In the genomic region with DNA sequence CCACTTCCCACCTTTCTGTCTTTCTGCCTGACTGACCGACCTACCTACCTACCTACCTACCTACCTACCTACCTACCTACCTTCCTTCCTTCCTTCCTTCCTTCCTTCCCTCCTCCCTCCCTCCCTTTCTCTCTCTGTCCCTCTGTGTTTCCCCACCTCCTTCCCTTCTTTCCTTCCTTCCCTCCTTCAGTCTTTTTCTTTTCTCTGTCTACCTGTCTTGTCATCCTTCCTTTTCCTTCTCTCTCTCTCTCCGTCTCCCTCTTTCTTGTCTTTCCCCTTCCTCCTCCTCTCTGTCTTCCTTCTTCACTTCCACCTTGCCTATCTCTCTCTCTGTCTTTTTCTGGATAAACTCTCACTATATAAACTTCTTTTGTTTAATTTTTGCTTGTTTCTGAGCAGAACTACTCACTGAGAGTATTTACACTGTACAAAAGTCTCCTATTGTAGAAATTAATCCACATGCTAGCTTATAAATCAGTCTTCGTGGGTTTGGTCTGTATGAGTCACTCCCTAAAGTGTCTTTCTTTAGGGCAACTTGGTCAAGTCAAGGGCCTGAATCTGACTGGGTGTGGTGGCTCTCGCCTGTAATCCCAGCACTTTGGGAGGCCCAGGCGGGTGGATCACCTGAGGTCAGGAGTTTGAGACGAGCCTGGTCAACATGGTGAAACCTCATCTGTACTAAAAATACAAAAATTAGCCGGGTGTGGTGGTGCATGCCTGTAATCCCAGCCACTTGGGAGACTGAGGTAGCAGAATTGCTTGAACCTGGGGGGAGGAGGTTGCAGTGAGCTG, we compare ENCODE assay signal across 8 cellular contexts.
DNase-seq lines count a peak whose midpoint lies in the region; ATAC-seq, FAIRE-seq and TF ChIP-seq lines count a peak whose summit lies in the region.
"Not testable (repeated sequence)": the region's sequence is repeated elsewhere in the genome, so short reads cannot be mapped to it uniquely, and the experiment has no call there.

No MANE protein-coding gene starts in this region.

- dilution Hi-C loops in endothelial cell of umbilical vein (cut with MboI; ENCODE audit: extremely low pct_ligation_motif_present, low sequenced_read_pairs) = not testable (repeated sequence)

- not testable (repeated sequence) for H3K9me1 ChIP-seq in endothelial cell of umbilical vein (replicated peaks; ENCODE audit: control insufficient read depth, extremely low read depth, insufficient read depth, low read length)

- not testable (repeated sequence) for H3K9ac ChIP-seq in endothelial cell of umbilical vein (replicated peaks; ENCODE audit: extremely low read depth, insufficient read depth, low read length)

- FAIRE-seq in A549 (lab: Jason Lieb, UNC); endothelial cell of umbilical vein (lab: Jason Lieb, UNC): not testable (repeated sequence)

- not testable (repeated sequence) for H3K36me3 Mint-ChIP-seq in activated T-helper 2 cell treated with anti-CD3 and anti-CD28 coated beads, Interferon-gamma antibody, Interleukin-2, Interleukin-4, amounts not matched to agents 10 μg/mL and 5 μg/mL and 100 μg/mL, durations not matched to agents 14 hours and 24 hours and 36 hours (ENCODE audit: low read depth)

- H3K4me2 ChIP-seq in A549; endothelial cell of umbilical vein (ENCODE audit: insufficient read depth, low read length): not testable (repeated sequence)

- CTCF ChIA-PET in A549 (lab: Yijun Ruan, JAX) (interaction anchor here (0.6 to 3.1 kb wide), 3 partner anchors 82 to 1282 kb away, joined by 4 to 25 read pairs (median 23); no protein-coding TSS in a partner anchor), endothelial cell of umbilical vein (lab: Charles Lee) (interaction anchor here (0.6 to 3.7 kb wide), 5 partner anchors 83 to 300 kb away, joined by 3 to 53 read pairs (median 4); no protein-coding TSS in a partner anchor)

- peaks cover 38% of the 10 kb centered on the region for H3K4me1 Mint-ChIP-seq in activated T-helper 2 cell treated with anti-CD3 and anti-CD28 coated beads, Interferon-gamma antibody, Interleukin-2, Interleukin-4, amounts not matched to agents 10 μg/mL and 5 μg/mL and 100 μg/mL, durations not matched to agents 14 hours and 24 hours and 36 hours (ENCODE audit: low read depth)

- WGBS in A549 (ENCODE audit: missing lambda C conversion rate) = 74% methylated on average over 7 of the region's 7 CpGs

- POLR2A ChIA-PET in A549 (lab: Yijun Ruan, JAX); endothelial cell of umbilical vein (lab: Charles Lee): not testable (repeated sequence)

- not testable (repeated sequence) for TF ChIP-seq POLR2A in A549 (IDR thresholded peaks at IDR 0.05; ENCODE audit: low read length); endothelial cell of umbilical vein (IDR thresholded peaks at IDR 0.05; ENCODE audit: low read depth, low read length)

- DNase-seq in A549 (ENCODE audit: low read depth in 1 of 2, low spot score in 1 of 2); activated T-helper 2 cell treated with anti-CD3 and anti-CD28 coated beads, Interferon-gamma antibody, Interleukin-2, Interleukin-4, amounts not matched to agents 10 μg/mL and 5 μg/mL and 100 μg/mL, durations not matched to agents 14 hours and 24 hours and 36 hours (ENCODE audit: low spot score); endothelial cell of umbilical vein (ENCODE audit: low read depth, low spot score): not testable (repeated sequence)
- peak; percentile 26 for DNase-seq in EL
- DNase-seq in M059J (ENCODE audit: low read depth) = peak; percentile 56
- DNase-seq in SJSA1 (ENCODE audit: low read depth in 1 of 2, low spot score in 2 of 2) = peak in 1 of 2 experiments; percentile 54
- peak; percentile 54 for DNase-seq in kidney tubule cell (ENCODE audit: low spot score)

- intact Hi-C loops in activated T-helper 2 cell treated with anti-CD3 and anti-CD28 coated beads, Interferon-gamma antibody, Interleukin-2, Interleukin-4, amounts not matched to agents 10 μg/mL and 5 μg/mL and 100 μg/mL, durations not matched to agents 14 hours and 24 hours and 36 hours (cut with micrococcal nuclease) = loop anchor here (10.0 kb wide), 1 partner anchor 59 kb away; no protein-coding TSS in a partner anchor
- intact Hi-C loops in endothelial cell of umbilical vein (cut with micrococcal nuclease) = not testable (repeated sequence)

- not testable (repeated sequence) for TF ChIP-seq EP300 in A549 (IDR thresholded peaks at IDR 0.05)

- BruUV-seq in endothelial cell of umbilical vein (replicated peaks; lab: Mats Ljungman, UMichigan) = not testable (repeated sequence)

- not testable (repeated sequence) for TF ChIP-seq CTCF in A549 (IDR thresholded peaks at IDR 0.05); endothelial cell of umbilical vein (IDR thresholded peaks at IDR 0.05; ENCODE audit: extremely low read depth in 1 of 2, insufficient read depth in 1 of 2, low read depth in 1 of 2, low read length in 2 of 2); neutrophil (IDR thresholded peaks at IDR 0.05)

- not testable (repeated sequence) for ATAC-seq in A549

- H3K9me3 ChIP-seq in A549; SJSA1 (replicated peaks); endothelial cell of umbilical vein (replicated peaks; ENCODE audit: control insufficient read depth, insufficient read depth, low read length); neutrophil: not testable (repeated sequence)

- peak overlapping the region; percentile 9 to 77; a peak in 5 of 6 replicates for H3K27ac ChIP-seq in A549
- H3K27ac ChIP-seq in SJSA1 = peak overlapping the region; percentile 48; the same call in 1 of the 2 replicates
- H3K27ac ChIP-seq in endothelial cell of umbilical vein (ENCODE audit: insufficient read depth, low read depth, low read length) = not testable (repeated sequence)
- H3K27ac ChIP-seq in neutrophil = peak overlapping the region; percentile 38

- not testable (repeated sequence) for TF ChIP-seq RAD21 in A549 (conservative IDR thresholded peaks at IDR 0.05 in 1 of 2, IDR thresholded peaks at IDR 0.05 in 1 of 2)

- not testable (repeated sequence) for H3K4me3 Mint-ChIP-seq in activated T-helper 2 cell treated with anti-CD3 and anti-CD28 coated beads, Interferon-gamma antibody, Interleukin-2, Interleukin-4, amounts not matched to agents 10 μg/mL and 5 μg/mL and 100 μg/mL, durations not matched to agents 14 hours and 24 hours and 36 hours (ENCODE audit: low read depth)

- H3K36me3 ChIP-seq in SJSA1; endothelial cell of umbilical vein (ENCODE audit: control insufficient read depth in 2 of 2, extremely low read depth in 1 of 2, insufficient read depth in 2 of 2, low read length in 2 of 2); neutrophil: not testable (repeated sequence)

- not testable (repeated sequence) for H3K27me3 Mint-ChIP-seq in activated T-helper 2 cell treated with anti-CD3 and anti-CD28 coated beads, Interferon-gamma antibody, Interleukin-2, Interleukin-4, amounts not matched to agents 10 μg/mL and 5 μg/mL and 100 μg/mL, durations not matched to agents 14 hours and 24 hours and 36 hours (ENCODE audit: low read depth)

- H2AFZ ChIP-seq in endothelial cell of umbilical vein (ENCODE audit: low read depth, low read length) = not testable (repeated sequence)

- H3K27ac Mint-ChIP-seq in activated T-helper 2 cell treated with anti-CD3 and anti-CD28 coated beads, Interferon-gamma antibody, Interleukin-2, Interleukin-4, amounts not matched to agents 10 μg/mL and 5 μg/mL and 100 μg/mL, durations not matched to agents 14 hours and 24 hours and 36 hours = peak overlapping the region; percentile 47

- H4K20me1 ChIP-seq in endothelial cell of umbilical vein (replicated peaks; ENCODE audit: control insufficient read depth, extremely low read depth, insufficient read depth, low read length) = not testable (repeated sequence)

- H3K9me3 Mint-ChIP-seq in activated T-helper 2 cell treated with anti-CD3 and anti-CD28 coated beads, Interferon-gamma antibody, Interleukin-2, Interleukin-4, amounts not matched to agents 10 μg/mL and 5 μg/mL and 100 μg/mL, durations not matched to agents 14 hours and 24 hours and 36 hours = not testable (repeated sequence)

- not testable (repeated sequence) for H3K27me3 ChIP-seq in SJSA1 (replicated peaks); endothelial cell of umbilical vein (ENCODE audit: control insufficient read depth in 2 of 2, insufficient read depth in 2 of 2, low read length in 2 of 2); neutrophil

- H3K79me2 ChIP-seq in endothelial cell of umbilical vein (ENCODE audit: control insufficient read depth, insufficient read depth, low read length) = not testable (repeated sequence)

- H3K4me3 ChIP-seq in A549; SJSA1; endothelial cell of umbilical vein (replicated peaks in 1 of 3; ENCODE audit: insufficient read depth in 1 of 3, low read depth in 1 of 3, low read length in 3 of 3); neutrophil (ENCODE audit: low read depth in 1 of 2, low read length in 1 of 2): not testable (repeated sequence)

- H3K4me1 ChIP-seq in A549 (peaks cover 21% of the 10 kb centered on the region), SJSA1 (replicated peaks) (peaks cover 33% of the 10 kb centered on the region), neutrophil (ENCODE audit: control insufficient read depth in 1 of 2, insufficient read depth in 1 of 2, low read depth in 1 of 2, low read length in 1 of 2) (peaks cover 16 to 20% of the 10 kb centered on the region in 2 experiments)
- not testable (repeated sequence) for H3K4me1 ChIP-seq in endothelial cell of umbilical vein (ENCODE audit: control insufficient read depth, extremely low read depth, insufficient read depth, low read length)

TF ChIP-seq in A549, 52 proteins besides CTCF, POLR2A, EP300 and RAD21:
- TF ChIP-seq FOSL2 (IDR thresholded peaks at IDR 0.05) = not testable (repeated sequence)
- TF ChIP-seq FOSL2 (CRISPR knock-in tag; IDR thresholded peaks at IDR 0.05) = peak; percentile 12; the same call in 1 of the 2 replicates

TF ChIP-seq in endothelial cell of umbilical vein, 7 proteins besides CTCF, POLR2A, EP300 and RAD21:
- TF ChIP-seq JUN (IDR thresholded peaks at IDR 0.05; ENCODE audit: borderline replicate concordance, insufficient read depth, insufficient read length, low read depth) = peak; percentile 9
TF ChIP-seq in endothelial cell of umbilical vein: peak in this region for 1; not testable (repeated sequence) for 6.
